Comparison of ENCODE assay signal across 10 cellular contexts in genomic region chr15:70596354-70597055, GRCh38.
DNase-seq lines count a peak whose midpoint lies in the region; ATAC-seq and TF ChIP-seq lines count a peak whose summit lies in the region.
"Had no signal": no experiment of that assay in that cellular context is flagged by ENCODE, and none has a peak within 500 bp of the region (broad histone marks: within the 10 kb centered on the region; RNA-seq: fewer than 3 reads in every experiment).

No MANE protein-coding gene starts in this region.

- intact Hi-C loops in left colon (cut with DNase I, micrococcal nuclease), result no loop called here

- no peak overlapping the region for H3K4me3 Mint-ChIP-seq in endothelial cell (ENCODE audit: unreplicated experiment)
- H3K4me3 Mint-ChIP-seq: activated naive CD8-positive, alpha-beta T cell had no signal

- H3K36me3 Mint-ChIP-seq in endothelial cell (ENCODE audit: low read depth, unreplicated experiment), result no peaks in the 10 kb centered on the region

- TF ChIP-seq CTCF in endothelial cell (IDR thresholded peaks at IDR 0.05; ENCODE audit: unreplicated experiment), result no peak

- no peaks in the 10 kb centered on the region for H3K4me1 Mint-ChIP-seq in endothelial cell (ENCODE audit: unreplicated experiment)

- H3K9me3 Mint-ChIP-seq in endothelial cell (ENCODE audit: unreplicated experiment), result no peaks in the 10 kb centered on the region

- peak; percentile 48 for ATAC-seq in left colon
- no peak for ATAC-seq in HG02759 (IDR thresholded peaks at IDR 0.05; ENCODE audit: unreplicated experiment)
- ATAC-seq: heart right ventricle had no signal

- DNase-seq in EH (ENCODE audit: low read depth) (peak; percentile 90), HS-5 (ENCODE audit: low read depth) (peak; percentile 28), amniotic epithelial cell (ENCODE audit: low read depth) (peak; percentile 91), left colon (no peak), Kasumi-1 (lab: John Stamatoyannopoulos, UW) (no peak), endothelial cell (ENCODE audit: low spot score) (no peak), NCI-H2227 (lab: John Stamatoyannopoulos, UW; ENCODE audit: unreplicated experiment) (no peak)
- DNase-seq: heart right ventricle had no signal

- H3K27me3 Mint-ChIP-seq in endothelial cell (ENCODE audit: unreplicated experiment), result no peaks in the 10 kb centered on the region

- no peak overlapping the region for H3K27ac Mint-ChIP-seq in endothelial cell (ENCODE audit: unreplicated experiment)
- H3K27ac Mint-ChIP-seq: activated naive CD8-positive, alpha-beta T cell had no signal

Comparison
In these comparisons a context has a peak if more than half of its experiments do, and no peak if none do; other contexts are left out.
1. DNase-seq: peak in EH (single experiment), HS-5 (single experiment) and amniotic epithelial cell (single experiment); none in left colon (0 of 2), Kasumi-1 (0 of 2), endothelial cell (single experiment) and NCI-H2227 (single experiment).